In genomic region chr11:64571410-64572091, GRCh38 we compare ENCODE assay signal across 17 cellular contexts. TPM values are rescaled to one million over a fixed set of nuclear protein-coding genes. Genes with fewer than 3 reads are reported as not detected.
DNase-seq lines count a peak whose midpoint lies in the region; ATAC-seq, FAIRE-seq and TF ChIP-seq lines count a peak whose summit lies in the region.
"Had no signal": no experiment of that assay in that cellular context is flagged by ENCODE, and none has a peak within 500 bp of the region (broad histone marks: within the 10 kb centered on the region; RNA-seq: fewer than 3 reads in every experiment).

No MANE protein-coding gene starts in this region.

- peak; percentile 51 for ATAC-seq in left lung

- H3K9ac ChIP-seq in HUES6 (ENCODE audit: low read length), result peak overlapping the region; percentile 2

- H3K36me3 ChIP-seq in HUES6 (ENCODE audit: control insufficient read depth, insufficient read depth, low read length) (no peaks in the 10 kb centered on the region), bronchial epithelial cell (ENCODE audit: control insufficient read depth, insufficient read depth, low read length) (no peaks in the 10 kb centered on the region), left lung (no peaks in the 10 kb centered on the region)
- H3K36me3 ChIP-seq: BE2C had no signal

- H3K4me1 ChIP-seq in HUES6 (ENCODE audit: control insufficient read depth, insufficient read depth, low read length) (peaks cover 23% of the 10 kb centered on the region), left lung (no peaks in the 10 kb centered on the region)

- intact Hi-C loops in left lung (cut with DNase I), result no loop called here

- DNase-seq in AG20443 (ENCODE audit: low spot score) (peak; percentile 73), bronchial epithelial cell (ENCODE audit: low read depth) (peak; percentile 83), left lung (no peak), NCI-H345 treated with DMSO at 0.1 percent for 48 hours (lab: John Stamatoyannopoulos, UW; ENCODE audit: unreplicated experiment) (no peak)
- no peak for DNase-seq in stimulated activated CD8-positive, alpha-beta memory T cell treated with anti-CD3 and anti-CD28 coated beads, Interleukin-4, amount 100 ng/mL, for 48 hours
- DNase-seq in stimulated activated CD4-positive, alpha-beta T cell treated with anti-CD3 and anti-CD28 coated beads, Interleukin-4, amount 100 ng/mL, for 24 hours, result no peak
- DNase-seq in stimulated activated CD4-positive, alpha-beta T cell treated with anti-CD3 and anti-CD28 coated beads, Interleukin-12 subunit alpha, Interleukin-12 subunit beta, amount 100 ng/mL, for 4 hours, result no peak
- DNase-seq: activated naive CD4-positive, alpha-beta T cell treated with anti-CD3 and anti-CD28 coated beads, Interleukin-2, amount 50 U/mL, for 16 hours; BE2C; central memory CD4-positive, alpha-beta T cell; NCI-H446; stimulated activated CD4-positive, alpha-beta T cell treated with anti-CD3 and anti-CD28 coated beads, Interleukin-4, amount 100 ng/mL, for 1 hour; stimulated activated naive CD4-positive, alpha-beta T cell treated with Interleukin-2 at 50 U/mL for 16 hours had no signal

- no peak overlapping the region for H3K4me3 ChIP-seq in HUES6 (ENCODE audit: low read depth, low read length)
- H3K4me3 ChIP-seq in bronchial epithelial cell (ENCODE audit: low read depth, low read length), result no peak overlapping the region
- H3K4me3 ChIP-seq in left lung, result no peak overlapping the region

- H3K27ac ChIP-seq in HUES6 (ENCODE audit: low read depth, low read length) (no peak overlapping the region), left lung (no peak overlapping the region)

- H3K9me3 ChIP-seq in HUES6 (ENCODE audit: control insufficient read depth, insufficient read depth, low read depth, low read length) (no peaks in the 10 kb centered on the region), left lung (no peaks in the 10 kb centered on the region)
- H3K9me3 ChIP-seq: BE2C had no signal

- H3K27me3 ChIP-seq in HUES6 (ENCODE audit: control insufficient read depth, insufficient read depth, low read length) (no peaks in the 10 kb centered on the region), bronchial epithelial cell (ENCODE audit: control insufficient read depth, insufficient read depth, low read length) (no peaks in the 10 kb centered on the region), left lung (peaks cover 0 to 5% of the 10 kb centered on the region in 2 donors)
- H3K27me3 ChIP-seq: BE2C had no signal

- TF ChIP-seq CTCF in bronchial epithelial cell (IDR thresholded peaks at IDR 0.05; ENCODE audit: insufficient read depth, low read length, severe bottlenecking), result no peak
- no peak for TF ChIP-seq CTCF in left lung (IDR thresholded peaks at IDR 0.05)

- peak; percentile 97 for FAIRE-seq in bronchial epithelial cell (lab: Jason Lieb, UNC)
- FAIRE-seq: endothelial cell of umbilical vein had no signal

RNA-seq across cellular contexts. Expression of gene SLC22A11, which starts 15.8 kb away (rescaled TPM):
- total RNA-seq in bronchial epithelial cell, result not detected in 2 replicates
- not detected for total RNA-seq in left lung
- total RNA-seq: endothelial cell of umbilical vein, mononuclear cell, pulmonary artery endothelial cell had no signal

RNA-seq across cellular contexts. Expression of gene SLC22A12, which starts 19.5 kb away (rescaled TPM):
- not detected in 2 replicates for total RNA-seq in bronchial epithelial cell
- not detected for total RNA-seq in left lung
- total RNA-seq: endothelial cell of umbilical vein, mononuclear cell, pulmonary artery endothelial cell had no signal

Comparison
In these comparisons a context has a peak if more than half of its experiments do, and no peak if none do; other contexts are left out.
1. DNase-seq: peak in AG20443 (single experiment) and bronchial epithelial cell (single experiment); none in left lung (0 of 2), stimulated activated CD8-positive, alpha-beta memory T cell treated with anti-CD3 and anti-CD28 coated beads, Interleukin-4, amount 100 ng/mL, for 48 hours (single experiment), stimulated activated CD4-positive, alpha-beta T cell treated with anti-CD3 and anti-CD28 coated beads, Interleukin-4, amount 100 ng/mL, for 24 hours (single experiment), stimulated activated CD4-positive, alpha-beta T cell treated with anti-CD3 and anti-CD28 coated beads, Interleukin-12 subunit alpha, Interleukin-12 subunit beta, amount 100 ng/mL, for 4 hours (single experiment) and NCI-H345 treated with DMSO at 0.1 percent for 48 hours (single experiment).